In genomic region chr1:85604598-85604997, GRCh38 we compare ENCODE assay signal across 25 cellular contexts. TPM values are rescaled to one million over a fixed set of nuclear protein-coding genes. Genes with fewer than 3 reads are reported as not detected.
"Had no signal": no experiment of that assay in that cellular context is flagged by ENCODE, and none has a peak within 500 bp of the region (broad histone marks: within the 10 kb centered on the region; RNA-seq: fewer than 3 reads in every experiment).

No MANE protein-coding gene starts in this region.

- FAIRE-seq: HepG2 had no signal

- H3K4me3 Mint-ChIP-seq: IgD-negative memory B cell had no signal

- H3K4me1 Mint-ChIP-seq: IgD-negative memory B cell had no signal

- H3K27me3 ChIP-seq: MG63, Peyer's patch, SJCRH30 had no signal

- ATAC-seq: HepG2, PC-3, Right ventricle myocardium inferior, SK-N-SH treated with all-trans-retinoic acid at 6 μM for 48 hours had no signal

- H3K36me3 ChIP-seq: MG63, Peyer's patch, SJCRH30 had no signal

- H3K9me3 ChIP-seq: MG63, Peyer's patch, SJCRH30 had no signal

- H3K27ac Mint-ChIP-seq: IgD-negative memory B cell had no signal

- H3K4me3 ChIP-seq: MG63, Peyer's patch, SJCRH30 had no signal

- H3K27ac ChIP-seq: Peyer's patch, SJCRH30 had no signal

- DNase-seq: Karpas-422, KG1, MG63, NCI-H1092, NCI-H1105 treated with DMSO at 0.1 percent for 48 hours, NCI-H1417 treated with DMSO at 0.1 percent for 48 hours, NCI-H146, NCI-H1694 treated with DMSO at 0.1 percent for 48 hours, NCI-H1930, NCI-H2081, NCI-H2107, NCI-H226, NCI-H446, NCI-H510A, NCI-H524 treated with DMSO at 0.1 percent for 48 hours, NCI-H69, NCI-H774, PC-3, Peyer's patch, SHP77 treated with DMSO at 0.1 percent for 48 hours, SJCRH30 had no signal

RNA-seq across cellular contexts. Expression of gene CCN1, which starts 24.0 kb away (rescaled TPM):
- polyA plus RNA-seq: IgD-negative memory B cell had no signal
